Comparison of ENCODE assay signal across 9 cellular contexts in the genomic region with DNA sequence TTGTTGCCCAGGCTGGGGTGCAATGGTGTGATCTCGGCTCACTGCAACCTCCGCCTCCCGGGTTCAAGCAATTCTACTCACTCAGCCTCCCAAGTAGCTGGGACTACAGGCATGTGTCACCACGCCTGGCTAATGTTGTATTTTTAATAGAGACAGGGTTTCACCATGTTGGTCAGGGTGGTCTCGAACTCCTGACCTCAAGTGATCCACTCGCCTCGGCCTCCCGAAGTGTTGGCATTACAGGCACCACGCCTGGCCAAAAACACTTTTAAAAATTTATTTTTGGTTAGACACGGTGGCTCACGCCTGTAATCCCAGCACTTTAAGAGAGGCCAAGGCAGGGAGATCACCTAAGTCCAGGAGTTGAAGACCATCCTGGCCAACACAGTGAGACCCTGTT. TPM values are rescaled to one million over a fixed set of nuclear protein-coding genes. Genes with fewer than 3 reads are reported as not detected.
A peak's percentile ranks its signal among the peaks of the same experiment; 100 is the strongest.
DNase-seq lines count a peak whose midpoint lies in the region; ATAC-seq and TF ChIP-seq lines count a peak whose summit lies in the region.
"Not testable (repeated sequence)": the region's sequence is repeated elsewhere in the genome, so short reads cannot be mapped to it uniquely, and the experiment has no call there.
"Had no signal": no experiment of that assay in that cellular context is flagged by ENCODE, and none has a peak within 500 bp of the region (broad histone marks: within the 10 kb centered on the region; RNA-seq: fewer than 3 reads in every experiment).

No MANE protein-coding gene starts in this region.

- H3K9me2 ChIP-seq in GM23248 (ENCODE audit: insufficient read depth); hepatocyte (replicated peaks; ENCODE audit: insufficient read depth): not testable (repeated sequence)

- not testable (repeated sequence) for H3K27me3 Mint-ChIP-seq in T-helper 1 cell treated with Interleukin-12 subunit alpha and Interleukin-12 subunit beta and Interleukin-4 antibody, amounts not matched to agents 30 μg/mL and 1 μg/mL, for 36 hours (ENCODE audit: low read depth); activated naive CD4-positive, alpha-beta T cell treated with anti-CD3 and anti-CD28 coated beads, Interleukin-2, amount 10 ng/mL, durations not matched to agents 7 days and 5 days; neural crest cell (ENCODE audit: low read depth); stimulated activated naive CD8-positive, alpha-beta T cell treated with anti-CD3 and anti-CD28 coated beads, Interleukin-15, amount 100 ng/mL, for 72 hours

- not testable (repeated sequence) for TF ChIP-seq CTCF in colonic mucosa (IDR thresholded peaks at IDR 0.05); hepatocyte (IDR thresholded peaks at IDR 0.05; ENCODE audit: poor library complexity); neural crest cell (conservative IDR thresholded peaks at IDR 0.05)

- H3K4me1 ChIP-seq in GM23248 (ENCODE audit: insufficient read depth) (peaks cover 75% of the 10 kb centered on the region), colonic mucosa (peaks cover 48% of the 10 kb centered on the region), hepatocyte (ENCODE audit: insufficient read depth) (peaks cover 79% of the 10 kb centered on the region)

- intact Hi-C loops in colonic mucosa (cut with DNase I) = loop anchor here (10.0 kb wide), 1 partner anchor 360 kb away; a partner anchor contains a TSS

- H3K79me2 ChIP-seq in GM23248 (ENCODE audit: insufficient read depth) (peaks cover 45% of the 10 kb centered on the region), hepatocyte (peaks cover 60% of the 10 kb centered on the region)

- not testable (repeated sequence) for ATAC-seq in stimulated activated naive CD8-positive, alpha-beta T cell treated with anti-CD3 and anti-CD28 coated beads, Interleukin-15, amount 100 ng/mL, for 72 hours

- not testable (repeated sequence) for DNase-seq in GM23248; activated naive CD4-positive, alpha-beta T cell treated with anti-CD3 and anti-CD28 coated beads, Interleukin-2, amount 10 ng/mL, durations not matched to agents 7 days and 5 days; colonic mucosa; hepatocyte (ENCODE audit: low spot score); neural crest cell (ENCODE audit: low read depth, low spot score)
- peak in 1 of 2 donors; percentile 10 for DNase-seq in stimulated activated naive CD8-positive, alpha-beta T cell treated with anti-CD3 and anti-CD28 coated beads, Interleukin-15, amount 100 ng/mL, for 72 hours

- H3K27me3 ChIP-seq in GM23248 (replicated peaks; ENCODE audit: insufficient read depth); colonic mucosa; hepatocyte: not testable (repeated sequence)

- not testable (repeated sequence) for H3K9me3 ChIP-seq in GM23248 (ENCODE audit: low read depth); colonic mucosa; hepatocyte (ENCODE audit: low read depth)

- peaks cover 84% of the 10 kb centered on the region for H3F3A ChIP-seq in GM23248 (ENCODE audit: insufficient read depth)

- peak overlapping the region; percentile 100 for H3K27ac Mint-ChIP-seq in T-helper 1 cell treated with Interleukin-12 subunit alpha and Interleukin-12 subunit beta and Interleukin-4 antibody, amounts not matched to agents 30 μg/mL and 1 μg/mL, for 36 hours
- H3K27ac Mint-ChIP-seq in activated naive CD4-positive, alpha-beta T cell treated with anti-CD3 and anti-CD28 coated beads, Interleukin-2, amount 10 ng/mL, durations not matched to agents 7 days and 5 days = peak overlapping the region; percentile 100
- H3K27ac Mint-ChIP-seq in neural crest cell (ENCODE audit: unreplicated experiment); stimulated activated naive CD8-positive, alpha-beta T cell treated with anti-CD3 and anti-CD28 coated beads, Interleukin-15, amount 100 ng/mL, for 72 hours: not testable (repeated sequence)

- CTCF ChIA-PET in activated naive CD4-positive, alpha-beta T cell treated with anti-CD3 and anti-CD28 coated beads, Interleukin-2, amount 10 ng/mL, durations not matched to agents 7 days and 5 days (lab: Charles Lee) = interaction anchor here (0.8 to 11.7 kb wide), 5 partner anchors 10 to 310 kb away, joined by 3 to 221 read pairs (median 56); a partner anchor contains a TSS

- H4K20me1 ChIP-seq in GM23248 (ENCODE audit: insufficient read depth); hepatocyte (ENCODE audit: insufficient read depth, poor library complexity, severe bottlenecking): not testable (repeated sequence)

- H3K4me3 Mint-ChIP-seq in T-helper 1 cell treated with Interleukin-12 subunit alpha and Interleukin-12 subunit beta and Interleukin-4 antibody, amounts not matched to agents 30 μg/mL and 1 μg/mL, for 36 hours = peak overlapping the region; percentile 63
- H3K4me3 Mint-ChIP-seq in activated naive CD4-positive, alpha-beta T cell treated with anti-CD3 and anti-CD28 coated beads, Interleukin-2, amount 10 ng/mL, durations not matched to agents 7 days and 5 days = peak overlapping the region; percentile 41
- peak overlapping the region; percentile 15 for H3K4me3 Mint-ChIP-seq in neural crest cell
- peak overlapping the region; percentile 95 to 99 for H3K4me3 Mint-ChIP-seq in stimulated activated naive CD8-positive, alpha-beta T cell treated with anti-CD3 and anti-CD28 coated beads, Interleukin-15, amount 100 ng/mL, for 72 hours

- peaks cover 28% of the 10 kb centered on the region for H3K36me3 Mint-ChIP-seq in T-helper 1 cell treated with Interleukin-12 subunit alpha and Interleukin-12 subunit beta and Interleukin-4 antibody, amounts not matched to agents 30 μg/mL and 1 μg/mL, for 36 hours (ENCODE audit: low read depth)
- H3K36me3 Mint-ChIP-seq in activated naive CD4-positive, alpha-beta T cell treated with anti-CD3 and anti-CD28 coated beads, Interleukin-2, amount 10 ng/mL, durations not matched to agents 7 days and 5 days = peaks cover 28% of the 10 kb centered on the region
- H3K36me3 Mint-ChIP-seq in neural crest cell (ENCODE audit: low read depth) = not testable (repeated sequence)

- H3K4me2 ChIP-seq in GM23248 (ENCODE audit: unreplicated experiment); hepatocyte: not testable (repeated sequence)

- 88 to 89% methylated on average over 11 of the region's 11 CpGs for WGBS in GM23248 (ENCODE audit: low coverage in 1 of 2, low lambda C conversion rate in 2 of 2, missing lambda C conversion rate in 2 of 2), 2 experiments
- WGBS in hepatocyte (ENCODE audit: low lambda C conversion rate, missing lambda C conversion rate) = 95% methylated on average over 11 of the region's 11 CpGs

- peaks cover 77% of the 10 kb centered on the region for H3K4me1 Mint-ChIP-seq in T-helper 1 cell treated with Interleukin-12 subunit alpha and Interleukin-12 subunit beta and Interleukin-4 antibody, amounts not matched to agents 30 μg/mL and 1 μg/mL, for 36 hours (ENCODE audit: low read depth)
- H3K4me1 Mint-ChIP-seq in activated naive CD4-positive, alpha-beta T cell treated with anti-CD3 and anti-CD28 coated beads, Interleukin-2, amount 10 ng/mL, durations not matched to agents 7 days and 5 days = peaks cover 89% of the 10 kb centered on the region
- H3K4me1 Mint-ChIP-seq in neural crest cell = peaks cover 75% of the 10 kb centered on the region
- peaks cover 96% of the 10 kb centered on the region for H3K4me1 Mint-ChIP-seq in stimulated activated naive CD8-positive, alpha-beta T cell treated with anti-CD3 and anti-CD28 coated beads, Interleukin-15, amount 100 ng/mL, for 72 hours

- in situ Hi-C loops in GM23248 (cut with MboI) = loop anchor here (10.0 kb wide), 1 partner anchor 250 kb away; no protein-coding TSS in a partner anchor

- not testable (repeated sequence) for H3K9me3 Mint-ChIP-seq in T-helper 1 cell treated with Interleukin-12 subunit alpha and Interleukin-12 subunit beta and Interleukin-4 antibody, amounts not matched to agents 30 μg/mL and 1 μg/mL, for 36 hours; activated naive CD4-positive, alpha-beta T cell treated with anti-CD3 and anti-CD28 coated beads, Interleukin-2, amount 10 ng/mL, durations not matched to agents 7 days and 5 days; neural crest cell; stimulated activated naive CD8-positive, alpha-beta T cell treated with anti-CD3 and anti-CD28 coated beads, Interleukin-15, amount 100 ng/mL, for 72 hours

- peak overlapping the region; percentile 100 for H3K27ac ChIP-seq in GM23248
- H3K27ac ChIP-seq in colonic mucosa = peak overlapping the region; percentile 98
- peak overlapping the region; percentile 99 for H3K27ac ChIP-seq in hepatocyte

- H3K36me3 ChIP-seq in GM23248 (ENCODE audit: low read depth); colonic mucosa; hepatocyte (replicated peaks; ENCODE audit: insufficient read depth, low read depth): not testable (repeated sequence)

- H3K9ac ChIP-seq in GM23248 = 0 out of 2 replicates have a peak overlapping the region, but pooled peaks have one; percentile 98
- H3K9ac ChIP-seq in colonic mucosa (ENCODE audit: low read depth in 2 of 2, low read length in 2 of 2) = not testable (repeated sequence)

- not testable (repeated sequence) for H3K4me3 ChIP-seq in GM23248, colonic mucosa, hepatocyte

- not testable (repeated sequence) for H2AFZ ChIP-seq in GM23248, hepatocyte

RNA-seq across cellular contexts. Expression of a gene that starts 14.2 kb away (rescaled TPM):
- total RNA-seq in GM23248 (2014; rRNA removed; shearing (Covaris generic)) = 307 and 310 TPM in 2 replicates
- polyA plus RNA-seq in GM23248 (2016; fragmentation: Nextera tagmentation; extraction: Ambion mirVana) (79.0 and 84.7 TPM in 2 replicates), hepatocyte (150 and 181 TPM in 2 replicates)
- total RNA-seq in colonic mucosa (100 to 1,000 TPM; 151 to 285 TPM), hepatocyte (302 and 388 TPM in 2 replicates), neural crest cell (179 and 186 TPM in 2 replicates)

RNA-seq across cellular contexts. Expression of a gene that starts 16.0 kb away (rescaled TPM):
- total RNA-seq in GM23248 (2014; rRNA removed; shearing (Covaris generic)) = 27.6 and 27.9 TPM in 2 replicates
- polyA plus RNA-seq in GM23248 (2016; fragmentation: Nextera tagmentation; extraction: Ambion mirVana) = 45.4 TPM in 2 replicates
- total RNA-seq in colonic mucosa = 1 to 10 TPM; 4.9 to 6.3 TPM
- 3.7 and 8.1 TPM in 2 replicates for total RNA-seq in hepatocyte
- polyA plus RNA-seq in hepatocyte = 19.7 and 28.0 TPM in 2 replicates
- total RNA-seq in neural crest cell = 0.32 and 0.44 TPM in 2 replicates

RNA-seq across cellular contexts. Expression of a gene that starts 49.7 kb away (rescaled TPM):
- not detected in 2 replicates for total RNA-seq in GM23248 (2014; rRNA removed; shearing (Covaris generic))
- polyA plus RNA-seq in GM23248 (2016; fragmentation: Nextera tagmentation; extraction: Ambion mirVana) (0.49 and 0.71 TPM in 2 replicates), hepatocyte (0.39 TPM in 1 of 2 replicates, not detected in the other)
- total RNA-seq in colonic mucosa (not detected), hepatocyte (not detected in 2 replicates), neural crest cell (1.2 and 1.3 TPM in 2 replicates)
- total RNA-seq: dermis blood vessel endothelial cell had no signal
- polyA plus RNA-seq: BJ had no signal

RNA-seq across cellular contexts. Expression of a gene that starts 57.3 kb away (rescaled TPM):
- 133 and 160 TPM in 2 replicates for total RNA-seq in GM23248 (2014; rRNA removed; shearing (Covaris generic))
- 282 and 291 TPM in 2 replicates for polyA plus RNA-seq in GM23248 (2016; fragmentation: Nextera tagmentation; extraction: Ambion mirVana)
- 10 to 100 TPM in 1 of 2 donors, 1 to 10 TPM in 1; 6.3 to 10.5 TPM for total RNA-seq in colonic mucosa
- 1.0 and 3.0 TPM in 2 replicates for total RNA-seq in hepatocyte
- 7.1 and 8.8 TPM in 2 replicates for polyA plus RNA-seq in hepatocyte
- 5.3 and 5.5 TPM in 2 replicates for total RNA-seq in neural crest cell

Comparison
In these comparisons a context has a peak if more than half of its experiments do, and no peak if none do; other contexts are left out.
1. H3K4me3 Mint-ChIP-seq: peak in every context shown above with its lines; median percentile 97 in stimulated activated naive CD8-positive, alpha-beta T cell treated with anti-CD3 and anti-CD28 coated beads, Interleukin-15, amount 100 ng/mL, for 72 hours; 63 in T-helper 1 cell treated with Interleukin-12 subunit alpha and Interleukin-12 subunit beta and Interleukin-4 antibody, amounts not matched to agents 30 μg/mL and 1 μg/mL, for 36 hours; 41 in activated naive CD4-positive, alpha-beta T cell treated with anti-CD3 and anti-CD28 coated beads, Interleukin-2, amount 10 ng/mL, durations not matched to agents 7 days and 5 days; 15 in neural crest cell.